1 cellular context compared by ENCODE assay signal in genomic region chr1:160949881-160950280, GRCh38.
TF ChIP-seq lines count a peak whose summit lies in the region.

No MANE protein-coding gene starts in this region.

TF ChIP-seq in K562, 482 proteins besides CTCF, POLR2A, EP300 and RAD21:
- no peak for TF ChIP-seq ZNF239 (CRISPR knock-in tag; IDR thresholded peaks at IDR 0.05)
- no peak for TF ChIP-seq SAFB (IDR thresholded peaks at IDR 0.05; ENCODE audit: borderline replicate concordance, low read depth, low read length)
- TF ChIP-seq SOX6 (IDR thresholded peaks at IDR 0.05): no peak
- TF ChIP-seq ZNF639 (CRISPR knock-in tag; conservative IDR thresholded peaks at IDR 0.05 in 1 of 2, IDR thresholded peaks at IDR 0.05 in 1 of 2): 0 out of 4 replicates have a peak, but pooled peaks of 1 of the 2 experiments have one; percentile 16
- 0 out of 2 replicates have a peak, but pooled peaks have one; percentile 3 for TF ChIP-seq ZBTB17 (CRISPR knock-in tag; IDR thresholded peaks at IDR 0.05)
- TF ChIP-seq POLR2G (IDR thresholded peaks at IDR 0.05; ENCODE audit: low read depth, low read length): no peak
